In the genomic region with DNA sequence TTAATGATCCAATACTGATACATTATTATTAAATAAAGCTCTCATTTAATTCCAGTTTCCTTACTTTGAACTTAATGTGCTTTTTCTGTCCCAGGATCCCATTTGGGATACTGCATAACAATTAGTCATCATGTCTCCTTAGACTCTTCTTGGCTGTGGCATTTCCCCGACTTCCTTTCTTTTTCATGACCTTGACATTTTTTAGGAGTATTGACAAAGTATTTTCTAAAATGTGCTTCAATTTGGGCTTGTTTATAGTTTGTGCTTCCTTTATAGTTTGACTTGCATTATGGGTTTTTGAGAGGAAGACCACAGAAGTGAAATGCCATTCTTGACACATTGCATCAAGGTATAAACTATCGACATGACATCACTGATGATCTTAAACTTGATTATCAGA, we compare ENCODE assay signal across 8 cellular contexts.
"Had no signal": no experiment of that assay in that cellular context is flagged by ENCODE, and none has a peak within 500 bp of the region (broad histone marks: within the 10 kb centered on the region; RNA-seq: fewer than 3 reads in every experiment).

No MANE protein-coding gene starts in this region.

- FAIRE-seq: G401.6, GM12878, GM12891, GM12892, GM18507, GM19239 had no signal

- H3K4me3 ChIP-seq: GM12878 had no signal

- DNase-seq: GDM1, GF-D8 had no signal
